In the genomic region with DNA sequence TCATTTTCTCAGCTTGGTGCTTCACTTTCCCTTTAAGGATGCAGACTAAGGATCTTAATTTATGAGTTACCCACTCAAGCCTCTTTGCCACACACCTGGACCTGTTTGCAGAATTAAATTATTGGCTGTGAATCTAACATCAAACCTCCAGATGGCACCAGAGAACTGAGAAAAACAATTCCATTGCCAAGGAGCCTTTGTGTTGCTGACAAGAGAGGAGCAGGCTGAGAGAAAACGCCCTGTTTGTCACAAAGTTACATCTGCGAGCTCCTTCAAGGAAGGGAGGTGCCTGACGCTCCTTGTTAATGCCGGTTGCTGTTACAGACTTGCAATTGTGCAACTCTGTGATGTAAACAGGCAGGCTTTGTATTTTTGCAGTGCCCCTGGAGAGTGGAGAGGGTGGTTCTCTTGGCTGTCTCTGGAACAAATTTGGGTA, we compare ENCODE assay signal across 8 cellular contexts.
A peak's percentile ranks its signal among the peaks of the same experiment; 100 is the strongest.
DNase-seq lines count a peak whose midpoint lies in the region; ATAC-seq and TF ChIP-seq lines count a peak whose summit lies in the region.

No MANE protein-coding gene starts in this region.

- TF ChIP-seq CTCF in C4-2B (conservative IDR thresholded peaks at IDR 0.05): peak; percentile 74
- peak; percentile 88 for TF ChIP-seq CTCF in VCaP (conservative IDR thresholded peaks at IDR 0.05)

- DNase-seq in GM19240 (ENCODE audit: insufficient read length, low spot score) (peak; percentile 9), NCI-H2107 treated with DMSO at 0.1 percent for 48 hours (lab: John Stamatoyannopoulos, UW; ENCODE audit: unreplicated experiment) (peak; percentile 45), foreskin melanocyte (peak; percentile 54), non-pigmented ciliary epithelial cell (ENCODE audit: low read depth) (peak; percentile 31)

- no peak overlapping the region for H3K27ac ChIP-seq in C4-2B
- no peak overlapping the region for H3K27ac ChIP-seq in VCaP

- ATAC-seq in HG02981 (IDR thresholded peaks at IDR 0.05; ENCODE audit: unreplicated experiment) (no peak), GM18861 (IDR thresholded peaks at IDR 0.05; ENCODE audit: unreplicated experiment) (no peak)
